ENCODE assay signal across 31 cellular contexts in genomic region chr1:2859881-2860430, GRCh38. TPM values are rescaled to one million over a fixed set of nuclear protein-coding genes. Genes with fewer than 3 reads are reported as not detected.
"Had no signal": no experiment of that assay in that cellular context is flagged by ENCODE, and none has a peak within 500 bp of the region (broad histone marks: within the 10 kb centered on the region; RNA-seq: fewer than 3 reads in every experiment).

No MANE protein-coding gene starts in this region.

- H3K9me3 Mint-ChIP-seq: activated CD8-positive, alpha-beta T cell treated with anti-CD3 and anti-CD28 coated beads for 36 hours had no signal

- H3K4me3 Mint-ChIP-seq: activated CD4-positive, alpha-beta T cell treated with anti-CD3 and anti-CD28 coated beads, Interleukin-2, amount 10 ng/mL, durations not matched to agents 24 days and 14 days; activated CD8-positive, alpha-beta T cell treated with anti-CD3 and anti-CD28 coated beads for 36 hours; activated naive CD8-positive, alpha-beta T cell treated with anti-CD3 and anti-CD28 coated beads for 36 hours; activated T-cell treated with anti-CD3 and anti-CD28 coated beads, Interleukin-2, amount 50 U/mL, for 72 hours; activated T-helper 17 cell treated with anti-CD3 and anti-CD28 coated beads, Interleukin-2, amount 50 U/mL, for 72 hours; central memory CD8-positive, alpha-beta T cell had no signal

- H3K4me1 ChIP-seq: ascending aorta had no signal

- H3K9me3 ChIP-seq: ascending aorta, MG63 had no signal

- H3K4me1 Mint-ChIP-seq: activated CD4-positive, alpha-beta T cell treated with anti-CD3 and anti-CD28 coated beads, Interleukin-2, amount 10 ng/mL, durations not matched to agents 24 days and 14 days; activated naive CD8-positive, alpha-beta T cell treated with anti-CD3 and anti-CD28 coated beads for 36 hours had no signal

- H3K27ac Mint-ChIP-seq: activated CD4-positive, alpha-beta T cell treated with anti-CD3 and anti-CD28 coated beads, Interleukin-2, amount 10 ng/mL, durations not matched to agents 24 days and 14 days; activated CD8-positive, alpha-beta T cell treated with anti-CD3 and anti-CD28 coated beads for 36 hours; activated naive CD8-positive, alpha-beta T cell treated with anti-CD3 and anti-CD28 coated beads for 36 hours; activated T-cell treated with anti-CD3 and anti-CD28 coated beads, Interleukin-2, amount 50 U/mL, for 72 hours; activated T-helper 17 cell treated with anti-CD3 and anti-CD28 coated beads, Interleukin-2, amount 50 U/mL, for 72 hours had no signal

- DNase-seq: activated CD4-positive, alpha-beta T cell treated with anti-CD3 and anti-CD28 coated beads, Interleukin-2, amount 10 ng/mL, durations not matched to agents 24 days and 14 days; activated CD4-positive, alpha-beta T cell treated with anti-CD3 and anti-CD28 coated beads, Interleukin-2, amount 50 U/mL, for 4 hours; activated CD8-positive, alpha-beta T cell treated with anti-CD3 and anti-CD28 coated beads for 36 hours; activated effector memory CD4-positive, alpha-beta T cell treated with anti-CD3 and anti-CD28 coated beads, Interleukin-2, amount 50 U/mL, for 16 hours; activated naive CD4-positive, alpha-beta T cell; activated naive CD4-positive, alpha-beta T cell treated with anti-CD3 and anti-CD28 coated beads, Interleukin-2, amount 50 U/mL, for 16 hours; activated naive CD8-positive, alpha-beta T cell treated with anti-CD3 and anti-CD28 coated beads for 36 hours; activated T-cell treated with anti-CD3 and anti-CD28 coated beads, Interleukin-2, amount 50 U/mL, for 1 hour; activated T-cell treated with anti-CD3 and anti-CD28 coated beads, Interleukin-2, amount 50 U/mL, for 72 hours; amniotic stem cell; Kasumi-1; MG63; NCI-H1048; NCI-H1105 treated with DMSO at 0.1 percent for 48 hours; NCI-H1436 treated with DMSO at 0.1 percent for 48 hours; NCI-H1694 treated with DMSO at 0.1 percent for 48 hours; NCI-H2029; NCI-H510A; NCI-H526; NCI-H748 treated with DMSO at 0.1 percent for 48 hours; NK-92 treated with Interleukin-12 subunit alpha and Interleukin-12 subunit beta, amount 100 ng/mL, for 24 hours; PC-9; SW 1271; T-helper 1 cell; T-helper 2 cell had no signal

- H3K36me3 ChIP-seq: ascending aorta, cardiac muscle cell, MG63 had no signal

- H3K27me3 Mint-ChIP-seq: activated CD4-positive, alpha-beta T cell treated with anti-CD3 and anti-CD28 coated beads, Interleukin-2, amount 10 ng/mL, durations not matched to agents 24 days and 14 days; activated CD8-positive, alpha-beta T cell treated with anti-CD3 and anti-CD28 coated beads for 36 hours; activated naive CD8-positive, alpha-beta T cell treated with anti-CD3 and anti-CD28 coated beads for 36 hours; activated T-helper 17 cell treated with anti-CD3 and anti-CD28 coated beads, Interleukin-2, amount 50 U/mL, for 72 hours; central memory CD8-positive, alpha-beta T cell had no signal

- H3K36me3 Mint-ChIP-seq: activated naive CD8-positive, alpha-beta T cell treated with anti-CD3 and anti-CD28 coated beads for 36 hours had no signal

- H3K27me3 ChIP-seq: ascending aorta, cardiac muscle cell had no signal

- ATAC-seq: activated CD8-positive, alpha-beta T cell treated with anti-CD3 and anti-CD28 coated beads for 36 hours; activated T-cell treated with anti-CD3 and anti-CD28 coated beads, Interleukin-2, amount 50 U/mL, for 72 hours; activated T-helper 17 cell treated with anti-CD3 and anti-CD28 coated beads, Interleukin-2, amount 50 U/mL, for 72 hours; Right ventricle myocardium inferior had no signal

- H3K27ac ChIP-seq: ascending aorta, cardiac muscle cell, PC-9, RWPE1 had no signal

- H3K4me3 ChIP-seq: ascending aorta, cardiac muscle cell, MG63, PC-9 had no signal

RNA-seq across cellular contexts. Expression of gene TTC34, which starts 58.5 kb away (rescaled TPM):
- total RNA-seq: cardiac muscle cell had no signal
- polyA plus RNA-seq: cardiac muscle cell had no signal
